In genomic region chr7:12434012-12434642, GRCh38 we compare ENCODE assay signal across 9 cellular contexts. TPM values are rescaled to one million over a fixed set of nuclear protein-coding genes. Genes with fewer than 3 reads are reported as not detected.
A peak's percentile ranks its signal among the peaks of the same experiment; 100 is the strongest.
DNase-seq lines count a peak whose midpoint lies in the region; ATAC-seq, FAIRE-seq and TF ChIP-seq lines count a peak whose summit lies in the region.
"Had no signal": no experiment of that assay in that cellular context is flagged by ENCODE, and none has a peak within 500 bp of the region (broad histone marks: within the 10 kb centered on the region; RNA-seq: fewer than 3 reads in every experiment).

No MANE protein-coding gene starts in this region.

- H3K9me3 ChIP-seq in HEK293 (ENCODE audit: control insufficient read depth, insufficient read depth, low read depth, low read length), result no peaks in the 10 kb centered on the region

- CTCF ChIA-PET in HEK293 (lab: Yijun Ruan, JAX), result interaction anchor here (0.7 to 1.8 kb wide), 16 partner anchors 9 to 1148 kb away, joined by 3 to 20 read pairs (median 6); partner anchors contain the start of gene VWDE

- H3K4me1 ChIP-seq in HEK293 (ENCODE audit: control insufficient read depth, insufficient read depth, low read length), result no peaks in the 10 kb centered on the region

- DNase-seq in RKO (ENCODE audit: low spot score) (peak; percentile 25), kidney glomerular epithelial cell (lab: John Stamatoyannopoulos, UW) (peak; percentile 27), ureter (ENCODE audit: low spot score) (no peak), retina (no peak), UCSD-AML1 (lab: John Stamatoyannopoulos, UW; ENCODE audit: unreplicated experiment) (no peak)

- no peak for ATAC-seq in GM21619 (IDR thresholded peaks at IDR 0.05; ENCODE audit: unreplicated experiment)

- H3K36me3 ChIP-seq in HEK293 (ENCODE audit: control insufficient read depth in 2 of 2, insufficient read depth in 1 of 2, low read length in 2 of 2), result no peaks in the 10 kb centered on the region

- no peak for TF ChIP-seq CTCF in HEK293 (tag by site-specific recombination; IDR thresholded peaks at IDR 0.05)

- FAIRE-seq in G401.6 (lab: Jason Lieb, UNC), result peak; percentile 94
- FAIRE-seq: GM19239 had no signal

- no peak overlapping the region for H3K4me3 ChIP-seq in HEK293 (ENCODE audit: low read depth, low read length)

- POLR2A ChIA-PET in HEK293 (lab: Yijun Ruan, JAX), result no interaction called here

- no peak overlapping the region for H3K27ac ChIP-seq in HEK293 (ENCODE audit: extremely low read depth, low read depth, low read length)

TF ChIP-seq in HEK293, 187 proteins besides CTCF, POLR2A, EP300 and RAD21:
- TF ChIP-seq ZNF155 (tag by site-specific recombination; IDR thresholded peaks at IDR 0.05) (no peak), ZNF654 (tag by site-specific recombination; IDR thresholded peaks at IDR 0.05; ENCODE audit: low read depth) (peak; percentile 38)

RNA-seq across cellular contexts. Expression of gene VWDE, which starts 30.5 kb away (rescaled TPM):
- total RNA-seq in ureter, result 2.6 TPM

Comparison
In these comparisons a context has a peak if more than half of its experiments do, and no peak if none do; other contexts are left out.
1. DNase-seq: peak in RKO (single experiment) and kidney glomerular epithelial cell (single experiment); none in ureter (single experiment), retina (single experiment) and UCSD-AML1 (single experiment).